ENCODE assay signal across 7 cellular contexts in the genomic region with DNA sequence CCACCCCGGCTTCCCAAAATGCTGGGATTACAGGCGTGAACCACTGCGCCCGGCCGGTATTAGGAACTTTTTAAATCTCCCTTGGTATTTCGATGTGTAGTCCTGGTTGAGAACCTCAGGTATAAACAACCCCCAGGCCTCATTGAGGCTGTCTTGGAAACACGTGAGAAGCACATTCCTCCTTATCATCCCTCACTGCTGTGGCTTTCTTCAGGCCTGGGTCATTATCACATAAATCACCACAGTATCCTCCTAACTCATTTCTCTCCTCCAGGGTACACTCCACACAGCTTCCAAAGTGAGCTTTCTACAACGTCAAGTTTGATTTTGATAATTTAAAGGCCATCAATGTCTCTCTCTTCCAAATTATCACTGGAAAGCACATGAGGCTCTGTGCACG.
"Had no signal": no experiment of that assay in that cellular context is flagged by ENCODE, and none has a peak within 500 bp of the region (broad histone marks: within the 10 kb centered on the region; RNA-seq: fewer than 3 reads in every experiment).

No MANE protein-coding gene starts in this region.

- H3K27ac Mint-ChIP-seq: IgD-negative memory B cell had no signal

- H3K4me3 Mint-ChIP-seq: IgD-negative memory B cell had no signal

- H3K36me3 Mint-ChIP-seq: IgD-negative memory B cell had no signal

- FAIRE-seq: HepG2, HTR-8/SVneo had no signal

- H3K4me1 Mint-ChIP-seq: IgD-negative memory B cell had no signal

- ATAC-seq: HepG2 had no signal

- H3K27me3 Mint-ChIP-seq: IgD-negative memory B cell had no signal

- H3K27ac ChIP-seq: HL-60 had no signal

- DNase-seq: IMR-90, KBM-7, KG1 had no signal
